Comparison of ENCODE assay signal across 35 cellular contexts in the genomic region with DNA sequence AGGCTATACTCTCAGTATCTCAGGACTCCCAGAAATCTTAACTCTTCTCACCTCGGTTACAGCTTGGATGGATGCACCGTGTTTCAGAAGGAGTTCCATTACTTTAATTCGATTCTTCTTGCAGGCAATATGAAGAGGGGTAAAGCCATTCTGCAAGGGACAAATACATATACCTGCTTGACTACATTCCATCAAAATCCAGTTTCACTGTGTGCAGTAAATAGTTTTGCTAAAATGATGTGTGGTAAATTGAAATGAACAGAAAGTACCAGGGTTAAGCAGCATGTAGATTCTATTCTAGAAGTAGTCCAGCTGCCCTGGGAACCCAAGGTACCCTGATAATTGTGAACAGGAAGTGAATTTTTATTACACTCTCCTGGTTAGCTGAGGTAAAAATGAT.
"Had no signal": no experiment of that assay in that cellular context is flagged by ENCODE, and none has a peak within 500 bp of the region (broad histone marks: within the 10 kb centered on the region; RNA-seq: fewer than 3 reads in every experiment).

No MANE protein-coding gene starts in this region.

- H3K27me3 ChIP-seq: adrenal gland, body of pancreas, esophagus muscularis mucosa, foreskin keratinocyte, gastrocnemius medialis, heart right ventricle had no signal

- H3K4me1 ChIP-seq: adrenal gland, esophagus muscularis mucosa, foreskin keratinocyte had no signal

- H3K27ac ChIP-seq: adrenal gland, body of pancreas, esophagus muscularis mucosa, foreskin keratinocyte, gastrocnemius medialis, heart right ventricle had no signal

- H3K27ac Mint-ChIP-seq: activated CD4-positive, alpha-beta memory T cell treated with anti-CD3 and anti-CD28 coated beads for 36 hours; activated CD4-positive, alpha-beta T cell treated with anti-CD3 and anti-CD28 coated beads for 36 hours; activated CD4-positive, alpha-beta T cell treated with anti-CD3 and anti-CD28 coated beads, Interleukin-2, amount 10 ng/mL, durations not matched to agents 24 days and 14 days; activated CD8-positive, alpha-beta memory T cell treated with anti-CD3 and anti-CD28 coated beads, Interleukin-2, amount 10 ng/mL, durations not matched to agents 7 days and 5 days; activated CD8-positive, alpha-beta T cell treated with anti-CD3 and anti-CD28 coated beads, Interleukin-2, amount 10 ng/mL, durations not matched to agents 7 days and 5 days; activated naive CD4-positive, alpha-beta T cell treated with anti-CD3 and anti-CD28 coated beads for 36 hours; activated naive CD4-positive, alpha-beta T cell treated with anti-CD3 and anti-CD28 coated beads, Interleukin-2, amount 50 U/mL, for 24 hours; activated naive CD8-positive, alpha-beta T cell treated with anti-CD3 and anti-CD28 coated beads for 36 hours; activated naive CD8-positive, alpha-beta T cell treated with anti-CD3 and anti-CD28 coated beads, Interleukin-2, amount 50 U/mL, for 24 hours; activated T-helper 2 cell treated with anti-CD3 and anti-CD28 coated beads, Interferon-gamma antibody, Interleukin-2, Interleukin-4, amounts not matched to agents 10 μg/mL and 5 μg/mL and 100 μg/mL, durations not matched to agents 14 hours and 24 hours and 36 hours; effector memory CD8-positive, alpha-beta T cell; T-helper 17 cell; T-helper 2 cell treated with Interferon-gamma antibody and Interleukin-4, amounts not matched to agents 5 μg/mL and 100 μg/mL, for 36 hours had no signal

- H3K4me3 ChIP-seq: adrenal gland, body of pancreas, esophagus muscularis mucosa, gastrocnemius medialis, heart right ventricle had no signal

- H3K36me3 Mint-ChIP-seq: activated CD4-positive, alpha-beta memory T cell treated with anti-CD3 and anti-CD28 coated beads for 36 hours; activated CD8-positive, alpha-beta memory T cell treated with anti-CD3 and anti-CD28 coated beads, Interleukin-2, amount 10 ng/mL, durations not matched to agents 7 days and 5 days; activated naive CD8-positive, alpha-beta T cell treated with anti-CD3 and anti-CD28 coated beads for 36 hours had no signal

- DNase-seq: activated CD4-positive, alpha-beta memory T cell treated with anti-CD3 and anti-CD28 coated beads for 36 hours; activated CD4-positive, alpha-beta T cell treated with anti-CD3 and anti-CD28 coated beads for 36 hours; activated CD4-positive, alpha-beta T cell treated with anti-CD3 and anti-CD28 coated beads, Interleukin-2, amount 10 ng/mL, durations not matched to agents 24 days and 14 days; activated CD4-positive, CD25-positive, alpha-beta regulatory T cell; activated CD4-positive, CD25-positive, alpha-beta regulatory T cell treated with anti-CD3 and anti-CD28 coated beads, Interleukin-2, amount 50 U/mL, for 72 hours; activated CD8-positive, alpha-beta memory T cell treated with anti-CD3 and anti-CD28 coated beads, Interleukin-2, amount 10 ng/mL, durations not matched to agents 7 days and 5 days; activated CD8-positive, alpha-beta memory T cell treated with anti-CD3 and anti-CD28 coated beads, Interleukin-2, amount 50 U/mL, for 4 hours; activated CD8-positive, alpha-beta T cell treated with anti-CD3 and anti-CD28 coated beads, Interleukin-2, amount 10 ng/mL, durations not matched to agents 7 days and 5 days; activated effector memory CD4-positive, alpha-beta T cell treated with anti-CD3 and anti-CD28 coated beads, Interleukin-2, amount 50 U/mL, for 16 hours; activated naive CD4-positive, alpha-beta T cell treated with anti-CD3 and anti-CD28 coated beads for 36 hours; activated naive CD8-positive, alpha-beta T cell treated with anti-CD3 and anti-CD28 coated beads for 36 hours; activated naive CD8-positive, alpha-beta T cell treated with anti-CD3 and anti-CD28 coated beads, Interleukin-2, amount 50 U/mL, for 24 hours; activated T-cell treated with anti-CD3 and anti-CD28 coated beads, Interleukin-2, amount 50 U/mL, for 1 hour; activated T-cell treated with anti-CD3 and anti-CD28 coated beads, Interleukin-2, amount 50 U/mL, for 48 hours; adrenal gland; amygdala; aorta; body of pancreas; caudate nucleus; cortex of kidney; dermis blood vessel endothelial cell; effector CD4-positive, alpha-beta T cell; effector memory CD8-positive, alpha-beta T cell; erythroblast; foreskin keratinocyte; gastrocnemius medialis; glutamatergic neuron; heart right ventricle; T-helper 17 cell; T1000 had no signal

- ATAC-seq: activated CD4-positive, alpha-beta T cell treated with anti-CD3 and anti-CD28 coated beads for 36 hours; activated CD8-positive, alpha-beta memory T cell treated with anti-CD3 and anti-CD28 coated beads, Interleukin-2, amount 10 ng/mL, durations not matched to agents 7 days and 5 days; activated CD8-positive, alpha-beta T cell treated with anti-CD3 and anti-CD28 coated beads, Interleukin-2, amount 10 ng/mL, durations not matched to agents 7 days and 5 days; body of pancreas; effector memory CD8-positive, alpha-beta T cell; foreskin keratinocyte; gastrocnemius medialis; heart right ventricle; T-helper 17 cell had no signal

- H3K36me3 ChIP-seq: adrenal gland, gastrocnemius medialis had no signal

- H3K4me3 Mint-ChIP-seq: activated CD4-positive, alpha-beta memory T cell treated with anti-CD3 and anti-CD28 coated beads for 36 hours; activated CD4-positive, alpha-beta T cell treated with anti-CD3 and anti-CD28 coated beads for 36 hours; activated CD4-positive, alpha-beta T cell treated with anti-CD3 and anti-CD28 coated beads, Interleukin-2, amount 10 ng/mL, durations not matched to agents 24 days and 14 days; activated CD8-positive, alpha-beta memory T cell treated with anti-CD3 and anti-CD28 coated beads, Interleukin-2, amount 10 ng/mL, durations not matched to agents 7 days and 5 days; activated CD8-positive, alpha-beta T cell treated with anti-CD3 and anti-CD28 coated beads, Interleukin-2, amount 10 ng/mL, durations not matched to agents 7 days and 5 days; activated naive CD4-positive, alpha-beta T cell treated with anti-CD3 and anti-CD28 coated beads for 36 hours; activated naive CD4-positive, alpha-beta T cell treated with anti-CD3 and anti-CD28 coated beads, Interleukin-2, amount 50 U/mL, for 24 hours; activated naive CD8-positive, alpha-beta T cell treated with anti-CD3 and anti-CD28 coated beads for 36 hours; activated naive CD8-positive, alpha-beta T cell treated with anti-CD3 and anti-CD28 coated beads, Interleukin-2, amount 50 U/mL, for 24 hours; activated T-helper 1 cell treated with anti-CD3 and anti-CD28 coated beads, Interleukin-12 subunit alpha, Interleukin-12 subunit beta, Interleukin-2, Interleukin-4 antibody, amounts not matched to agents 30 ng/mL and 10 ng/mL and 1 ng/mL, durations not matched to agents 14 hours and 24 hours and 36 hours; effector memory CD8-positive, alpha-beta T cell; T-helper 17 cell; T-helper 2 cell treated with Interferon-gamma antibody and Interleukin-4, amounts not matched to agents 5 μg/mL and 100 μg/mL, for 36 hours had no signal

- H3K9me3 ChIP-seq: adrenal gland, body of pancreas, esophagus muscularis mucosa, gastrocnemius medialis, heart right ventricle had no signal

- H3K9me3 Mint-ChIP-seq: activated CD4-positive, alpha-beta memory T cell treated with anti-CD3 and anti-CD28 coated beads for 36 hours; activated CD4-positive, alpha-beta T cell treated with anti-CD3 and anti-CD28 coated beads, Interleukin-2, amount 10 ng/mL, durations not matched to agents 24 days and 14 days; activated naive CD4-positive, alpha-beta T cell treated with anti-CD3 and anti-CD28 coated beads for 36 hours; activated naive CD4-positive, alpha-beta T cell treated with anti-CD3 and anti-CD28 coated beads, Interleukin-2, amount 50 U/mL, for 24 hours; activated naive CD8-positive, alpha-beta T cell treated with anti-CD3 and anti-CD28 coated beads for 36 hours; activated naive CD8-positive, alpha-beta T cell treated with anti-CD3 and anti-CD28 coated beads, Interleukin-2, amount 50 U/mL, for 24 hours; activated T-helper 1 cell treated with anti-CD3 and anti-CD28 coated beads, Interleukin-12 subunit alpha, Interleukin-12 subunit beta, Interleukin-2, Interleukin-4 antibody, amounts not matched to agents 30 ng/mL and 10 ng/mL and 1 ng/mL, durations not matched to agents 14 hours and 24 hours and 36 hours; activated T-helper 2 cell treated with anti-CD3 and anti-CD28 coated beads, Interferon-gamma antibody, Interleukin-2, Interleukin-4, amounts not matched to agents 10 μg/mL and 5 μg/mL and 100 μg/mL, durations not matched to agents 14 hours and 24 hours and 36 hours; effector memory CD8-positive, alpha-beta T cell; T-helper 2 cell treated with Interferon-gamma antibody and Interleukin-4, amounts not matched to agents 5 μg/mL and 100 μg/mL, for 36 hours had no signal

- H3K27me3 Mint-ChIP-seq: activated CD4-positive, alpha-beta memory T cell treated with anti-CD3 and anti-CD28 coated beads for 36 hours; activated CD4-positive, alpha-beta T cell treated with anti-CD3 and anti-CD28 coated beads for 36 hours; activated CD4-positive, alpha-beta T cell treated with anti-CD3 and anti-CD28 coated beads, Interleukin-2, amount 10 ng/mL, durations not matched to agents 24 days and 14 days; activated naive CD4-positive, alpha-beta T cell treated with anti-CD3 and anti-CD28 coated beads, Interleukin-2, amount 50 U/mL, for 24 hours; activated naive CD8-positive, alpha-beta T cell treated with anti-CD3 and anti-CD28 coated beads, Interleukin-2, amount 50 U/mL, for 24 hours; effector memory CD8-positive, alpha-beta T cell; T-helper 17 cell had no signal
